1 cellular context compared by ENCODE assay signal in genomic region chr11:76719281-76719680, GRCh38.
TF ChIP-seq lines count a peak whose summit lies in the region.

No MANE protein-coding gene starts in this region.

TF ChIP-seq in H1, 55 proteins besides CTCF, POLR2A, EP300 and RAD21:
- TF ChIP-seq POLR2AphosphoS5 (IDR thresholded peaks at IDR 0.05; ENCODE audit: low read depth, low read length): no peak
